Comparison of ENCODE assay signal across 14 cellular contexts in the genomic region with DNA sequence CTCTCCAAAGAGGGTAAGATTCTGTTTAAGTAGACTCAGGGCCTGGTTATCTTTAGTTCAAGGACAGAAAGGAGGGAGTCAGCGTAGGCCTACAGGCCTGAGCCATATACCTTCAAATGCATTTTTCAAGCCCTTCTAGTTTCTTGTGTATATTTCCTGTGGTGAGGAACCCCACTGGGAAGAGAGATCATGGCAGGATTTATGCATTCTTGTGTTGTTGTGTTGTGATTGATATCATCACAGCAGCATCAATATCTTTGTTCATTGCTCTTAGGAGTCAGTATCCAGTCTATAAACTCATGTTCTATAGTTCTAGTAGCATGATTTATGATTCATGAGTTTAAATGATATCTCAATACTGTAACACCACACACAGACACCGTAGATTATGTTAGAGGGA.
DNase-seq lines count a peak whose midpoint lies in the region; ATAC-seq and TF ChIP-seq lines count a peak whose summit lies in the region.
"Had no signal": no experiment of that assay in that cellular context is flagged by ENCODE, and none has a peak within 500 bp of the region (broad histone marks: within the 10 kb centered on the region; RNA-seq: fewer than 3 reads in every experiment).

No MANE protein-coding gene starts in this region.

- TF ChIP-seq CTCF in choroid plexus epithelial cell (conservative IDR thresholded peaks at IDR 0.05; ENCODE audit: low read depth, low read length): no peak
- no peak for TF ChIP-seq CTCF in body of pancreas (IDR thresholded peaks at IDR 0.05)
- TF ChIP-seq CTCF in ovary (IDR thresholded peaks at IDR 0.05): no peak

- no peaks in the 10 kb centered on the region for H3K9me2 ChIP-seq in Karpas-422 (replicated peaks; ENCODE audit: insufficient read depth, low read length)

- no peak overlapping the region for H3K4me3 Mint-ChIP-seq in stimulated activated memory B cell treated with anti-CD40 and anti-IgM and Interleukin-4, amounts not matched to agents 10 μg/mL and 1 μg/mL and 100 μg/mL, for 72 hours
- H3K4me3 Mint-ChIP-seq: CD14-positive monocyte; CD8-positive, alpha-beta T cell had no signal

- H3K9me3 Mint-ChIP-seq in stimulated activated memory B cell treated with anti-CD40 and anti-IgM and Interleukin-4, amounts not matched to agents 10 μg/mL and 1 μg/mL and 100 μg/mL, for 72 hours: no peaks in the 10 kb centered on the region
- H3K9me3 Mint-ChIP-seq: CD14-positive monocyte; CD8-positive, alpha-beta T cell had no signal

- H3K9me3 ChIP-seq in Karpas-422 (ENCODE audit: low read length) (no peaks in the 10 kb centered on the region), body of pancreas (no peaks in the 10 kb centered on the region), ovary (no peaks in the 10 kb centered on the region)
- H3K9me3 ChIP-seq: HAP-1 had no signal

- H3K36me3 Mint-ChIP-seq in stimulated activated memory B cell treated with anti-CD40 and anti-IgM and Interleukin-4, amounts not matched to agents 10 μg/mL and 1 μg/mL and 100 μg/mL, for 72 hours: no peaks in the 10 kb centered on the region
- H3K36me3 Mint-ChIP-seq: CD14-positive monocyte; CD8-positive, alpha-beta T cell had no signal

- H3K36me3 ChIP-seq in ACC112 (ENCODE audit: insufficient read depth, low read length): no peaks in the 10 kb centered on the region
- H3K36me3 ChIP-seq in Karpas-422 (ENCODE audit: insufficient read depth, low read length): no peaks in the 10 kb centered on the region
- no peaks in the 10 kb centered on the region for H3K36me3 ChIP-seq in body of pancreas (replicated peaks in 1 of 2; ENCODE audit: insufficient read depth in 1 of 2, low read depth in 2 of 2)
- no peaks in the 10 kb centered on the region for H3K36me3 ChIP-seq in ovary
- H3K36me3 ChIP-seq: HAP-1 had no signal

- no peak overlapping the region for H3K4me2 ChIP-seq in Karpas-422 (ENCODE audit: low read depth, low read length, poor library complexity, severe bottlenecking)

- H2AFZ ChIP-seq in ACC112 (ENCODE audit: low read length, unreplicated experiment): peak overlapping the region; percentile 25
- H2AFZ ChIP-seq in Karpas-422 (ENCODE audit: low read length): peak overlapping the region; percentile 54

- peaks cover 6% of the 10 kb centered on the region for H3K4me1 Mint-ChIP-seq in stimulated activated memory B cell treated with anti-CD40 and anti-IgM and Interleukin-4, amounts not matched to agents 10 μg/mL and 1 μg/mL and 100 μg/mL, for 72 hours
- H3K4me1 Mint-ChIP-seq: CD14-positive monocyte had no signal

- H3K9ac ChIP-seq in Karpas-422 (ENCODE audit: low read length): no peak overlapping the region

- intact Hi-C loops in body of pancreas (cut with DNase I): no loop called here
- intact Hi-C loops in left cardiac atrium (cut with DNase I): no loop called here
- intact Hi-C loops in ovary (cut with DNase I): no loop called here

- no peak overlapping the region for H3K27ac Mint-ChIP-seq in stimulated activated memory B cell treated with anti-CD40 and anti-IgM and Interleukin-4, amounts not matched to agents 10 μg/mL and 1 μg/mL and 100 μg/mL, for 72 hours
- H3K27ac Mint-ChIP-seq: CD14-positive monocyte; CD8-positive, alpha-beta T cell had no signal

- H3K27me3 Mint-ChIP-seq in stimulated activated memory B cell treated with anti-CD40 and anti-IgM and Interleukin-4, amounts not matched to agents 10 μg/mL and 1 μg/mL and 100 μg/mL, for 72 hours: no peaks in the 10 kb centered on the region

- no peaks in the 10 kb centered on the region for H4K20me1 ChIP-seq in Karpas-422 (ENCODE audit: insufficient read depth, low read depth, low read length)

- ATAC-seq in stimulated activated memory B cell treated with anti-CD40 and anti-IgM and Interleukin-4, amounts not matched to agents 10 μg/mL and 1 μg/mL and 100 μg/mL, for 72 hours: peak; percentile 5
- ATAC-seq in body of pancreas (no peak), left cardiac atrium (no peak)
- ATAC-seq: CD8-positive, alpha-beta T cell; HepG2 had no signal

- TF ChIP-seq POLR2A in body of pancreas (IDR thresholded peaks at IDR 0.05): no peak
- no peak for TF ChIP-seq POLR2A in ovary (IDR thresholded peaks at IDR 0.05)

- DNase-seq in Karpas-422: no peak
- peak; percentile 56 for DNase-seq in choroid plexus epithelial cell (ENCODE audit: low read depth)
- no peak for DNase-seq in body of pancreas
- DNase-seq in left cardiac atrium: no peak
- no peak for DNase-seq in ovary
- DNase-seq: 8988T; CD8-positive, alpha-beta T cell; COR-L47; GF-D8 had no signal

- H3K27me3 ChIP-seq in ACC112 (ENCODE audit: insufficient read depth, low read length) (no peaks in the 10 kb centered on the region), Karpas-422 (ENCODE audit: low read length) (no peaks in the 10 kb centered on the region), body of pancreas (no peaks in the 10 kb centered on the region), ovary (no peaks in the 10 kb centered on the region)

- H3K79me2 ChIP-seq in ACC112 (ENCODE audit: control insufficient read depth, insufficient read depth, low read length, unreplicated experiment) (no peaks in the 10 kb centered on the region), Karpas-422 (ENCODE audit: low read length) (no peaks in the 10 kb centered on the region)

- WGBS in body of pancreas, 2 donors: 46 to 59% methylated on average over 2 of the region's 2 CpGs
- 41 to 68% (median 67%) methylated on average over 2 of the region's 2 CpGs for WGBS in ovary, 3 donors

- H3K27ac ChIP-seq in ACC112 (ENCODE audit: low read depth, low read length) (no peak overlapping the region), Karpas-422 (ENCODE audit: low read length) (peak overlapping the region; percentile 40), body of pancreas (no peak overlapping the region), ovary (no peak overlapping the region)

- H3K4me3 ChIP-seq in ACC112 (ENCODE audit: low read depth, low read length) (no peak overlapping the region), Karpas-422 (ENCODE audit: low read length) (no peak overlapping the region), choroid plexus epithelial cell (ENCODE audit: low read depth, low read length) (no peak overlapping the region), body of pancreas (no peak overlapping the region), ovary (no peak overlapping the region)
- H3K4me3 ChIP-seq: HAP-1 had no signal

- TF ChIP-seq EP300 in ovary (IDR thresholded peaks at IDR 0.05): no peak

- H3K4me1 ChIP-seq in ACC112 (ENCODE audit: control insufficient read depth, insufficient read depth, low read length, unreplicated experiment): no peaks in the 10 kb centered on the region
- H3K4me1 ChIP-seq in Karpas-422 (ENCODE audit: low read length): peaks cover 60% of the 10 kb centered on the region
- H3K4me1 ChIP-seq in body of pancreas: no peaks in the 10 kb centered on the region
- H3K4me1 ChIP-seq in ovary (ENCODE audit: insufficient read depth): no peaks in the 10 kb centered on the region
- H3K4me1 ChIP-seq: HAP-1 had no signal
